19 cellular contexts compared by ENCODE assay signal in genomic region chr5:160341309-160341874, GRCh38. TPM values are rescaled to one million over a fixed set of nuclear protein-coding genes. Genes with fewer than 3 reads are reported as not detected.
"Had no signal": no experiment of that assay in that cellular context is flagged by ENCODE, and none has a peak within 500 bp of the region (broad histone marks: within the 10 kb centered on the region; RNA-seq: fewer than 3 reads in every experiment).

No MANE protein-coding gene starts in this region.

- H3K4me3 Mint-ChIP-seq: effector memory CD8-positive, alpha-beta T cell; naive thymus-derived CD4-positive, alpha-beta T cell; nephron progenitor cell; type B pancreatic cell had no signal

- H3K4me1 ChIP-seq: foreskin keratinocyte, psoas muscle, uterus had no signal

- H3K36me3 Mint-ChIP-seq: naive thymus-derived CD4-positive, alpha-beta T cell; type B pancreatic cell had no signal

- ATAC-seq: effector memory CD8-positive, alpha-beta T cell; heart left ventricle; naive thymus-derived CD4-positive, alpha-beta T cell; psoas muscle; sciatic nerve had no signal

- H3K9me3 Mint-ChIP-seq: effector memory CD8-positive, alpha-beta T cell; naive thymus-derived CD4-positive, alpha-beta T cell; nephron progenitor cell; type B pancreatic cell had no signal

- H3K9me3 ChIP-seq: esophagus squamous epithelium, heart left ventricle, psoas muscle, thyroid gland, uterus had no signal

- DNase-seq: effector memory CD8-positive, alpha-beta T cell; esophagus squamous epithelium; foreskin keratinocyte; heart left ventricle; hippocampal formation; mammary epithelial cell; naive thymus-derived CD4-positive, alpha-beta T cell; nephron progenitor cell; psoas muscle; retina; stimulated activated CD4-positive, alpha-beta T cell treated with anti-CD3 and anti-CD28 coated beads, Interleukin-2, amount 100 ng/mL, for 48 hours; stimulated activated naive CD4-positive, alpha-beta T cell treated with Interleukin-2 at 50 U/mL for 16 hours; uterus had no signal

- H3K27ac ChIP-seq: epithelial cell of prostate, esophagus squamous epithelium, foreskin keratinocyte, heart left ventricle, psoas muscle, skin epidermis, thyroid gland, uterus had no signal

- H3K27ac Mint-ChIP-seq: effector memory CD8-positive, alpha-beta T cell; nephron progenitor cell; type B pancreatic cell had no signal

- H3K27me3 ChIP-seq: esophagus squamous epithelium, foreskin keratinocyte, heart left ventricle, thyroid gland, uterus had no signal

- H3K4me3 ChIP-seq: esophagus squamous epithelium, heart left ventricle, psoas muscle, skin epidermis, thyroid gland, uterus had no signal

- H3K27me3 Mint-ChIP-seq: type B pancreatic cell had no signal

- H3K36me3 ChIP-seq: esophagus squamous epithelium, heart left ventricle, thyroid gland, uterus had no signal

RNA-seq across cellular contexts. Expression of gene CCNJL, which starts 29.0 kb away (rescaled TPM):
- polyA plus RNA-seq: naive thymus-derived CD4-positive, alpha-beta T cell had no signal

RNA-seq across cellular contexts. Expression of gene C1QTNF2, which starts 29.0 kb away (rescaled TPM):
- total RNA-seq: kidney epithelial cell; naive thymus-derived CD4-positive, alpha-beta T cell had no signal
- polyA plus RNA-seq: naive thymus-derived CD4-positive, alpha-beta T cell had no signal
